In the genomic region with DNA sequence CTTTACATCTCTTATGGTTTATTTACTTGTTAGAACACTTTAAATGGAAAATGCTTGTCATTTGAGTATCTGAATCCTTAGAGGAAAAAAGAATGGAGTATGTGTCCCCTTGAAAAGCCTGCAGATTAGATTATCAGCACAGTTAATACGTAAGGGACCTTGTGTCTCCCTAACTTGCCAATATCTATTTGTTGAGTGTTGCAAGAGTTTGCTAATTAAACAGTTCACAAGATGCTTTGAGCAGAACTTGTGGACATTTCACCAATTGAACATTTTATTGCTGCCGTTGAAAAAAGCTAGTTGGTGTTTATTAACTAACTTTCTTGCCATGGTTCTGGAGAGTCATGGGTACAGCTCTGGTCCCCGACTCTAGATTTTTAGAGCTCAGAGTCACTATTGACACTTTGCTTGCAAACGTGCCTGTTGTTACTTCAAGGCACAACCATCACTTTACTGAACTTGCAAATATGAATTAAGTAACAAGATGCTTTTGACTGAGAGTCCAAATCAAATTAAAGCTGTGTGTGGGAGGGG, we compare ENCODE assay signal across 20 cellular contexts. TPM values are rescaled to one million over a fixed set of nuclear protein-coding genes. Genes with fewer than 3 reads are reported as not detected.
DNase-seq lines count a peak whose midpoint lies in the region; ATAC-seq and TF ChIP-seq lines count a peak whose summit lies in the region.
"Had no signal": no experiment of that assay in that cellular context is flagged by ENCODE, and none has a peak within 500 bp of the region (broad histone marks: within the 10 kb centered on the region; RNA-seq: fewer than 3 reads in every experiment).

No MANE protein-coding gene starts in this region.

- H3K4me1 ChIP-seq in DND-41 (ENCODE audit: insufficient read depth, low read length) = peaks cover 35% of the 10 kb centered on the region
- H3K4me1 ChIP-seq in left lung = peaks cover 8 to 16% of the 10 kb centered on the region in 2 donors
- H3K4me1 ChIP-seq in smooth muscle cell (ENCODE audit: low read depth) = peaks cover 20% of the 10 kb centered on the region
- no peaks in the 10 kb centered on the region for H3K4me1 ChIP-seq in sigmoid colon
- H3K4me1 ChIP-seq: SJCRH30 had no signal

- H3K9ac ChIP-seq in DND-41 (ENCODE audit: low read depth, low read length) (no peak overlapping the region; the same call in 1 of the 2 replicates), smooth muscle cell (ENCODE audit: low read depth) (no peak overlapping the region)

- H3K4me2 ChIP-seq in DND-41 (ENCODE audit: insufficient read depth, low read length) = 0 out of 2 replicates have a peak overlapping the region, but pooled peaks have one; percentile 52
- no peak overlapping the region for H3K4me2 ChIP-seq in smooth muscle cell
- H3K4me2 ChIP-seq: GM23338 had no signal

- ATAC-seq in DND-41 (ENCODE audit: insufficient read depth, low read depth) (no peak), left lung (peak; percentile 59)
- ATAC-seq: Panc1 had no signal

- no peaks in the 10 kb centered on the region for H3K79me2 ChIP-seq in DND-41 (ENCODE audit: insufficient read depth, low read length)
- no peaks in the 10 kb centered on the region for H3K79me2 ChIP-seq in smooth muscle cell (ENCODE audit: low read depth)

- H3F3A ChIP-seq in smooth muscle cell (ENCODE audit: low read depth) = no peaks in the 10 kb centered on the region

- TF ChIP-seq CTCF in DND-41 (IDR thresholded peaks at IDR 0.05; ENCODE audit: borderline replicate concordance, extremely low read depth, low read length, poor library complexity, severe bottlenecking) (no peak), VCaP (conservative IDR thresholded peaks at IDR 0.05) (no peak), left lung (IDR thresholded peaks at IDR 0.05) (no peak), smooth muscle cell (IDR thresholded peaks at IDR 0.05; ENCODE audit: borderline replicate concordance, insufficient read depth, poor library complexity, severe bottlenecking) (no peak), sigmoid colon (IDR thresholded peaks at IDR 0.05) (no peak)

- H3K9me3 ChIP-seq in DND-41 (ENCODE audit: insufficient read depth, low read length, severe bottlenecking) = no peaks in the 10 kb centered on the region
- no peaks in the 10 kb centered on the region for H3K9me3 ChIP-seq in left lung
- H3K9me3 ChIP-seq in smooth muscle cell (replicated peaks; ENCODE audit: low read depth) = no peaks in the 10 kb centered on the region
- H3K9me3 ChIP-seq in sigmoid colon = no peaks in the 10 kb centered on the region
- H3K9me3 ChIP-seq: SJCRH30 had no signal

- no peak for TF ChIP-seq EP300 in sigmoid colon (IDR thresholded peaks at IDR 0.05)

- H3K27ac ChIP-seq in DND-41 (ENCODE audit: low read length) (peak overlapping the region; percentile 75), VCaP (peak overlapping the region; percentile 82), left lung (no peak overlapping the region), smooth muscle cell (ENCODE audit: low read depth) (no peak overlapping the region), sigmoid colon (no peak overlapping the region)
- H3K27ac ChIP-seq: SJCRH30 had no signal

- 75% methylated on average over 4 of the region's 4 CpGs for WGBS in smooth muscle cell (ENCODE audit: low lambda C conversion rate)
- 31 to 78% methylated on average over 4 of the region's 4 CpGs for WGBS in sigmoid colon, 2 donors

- H4K20me1 ChIP-seq in DND-41 (ENCODE audit: insufficient read depth, low read length) (no peaks in the 10 kb centered on the region), smooth muscle cell (ENCODE audit: low read depth) (no peaks in the 10 kb centered on the region)

- no peak overlapping the region for H3K4me3 ChIP-seq in DND-41 (ENCODE audit: low read depth in 1 of 2, low read length in 2 of 2)
- no peak overlapping the region for H3K4me3 ChIP-seq in left lung
- peak overlapping the region; percentile 11 for H3K4me3 ChIP-seq in smooth muscle cell
- no peak overlapping the region for H3K4me3 ChIP-seq in sigmoid colon
- H3K4me3 ChIP-seq: GM23338, SJCRH30 had no signal

- H3K27me3 ChIP-seq in DND-41 (ENCODE audit: insufficient read depth, low read length, poor library complexity) = no peaks in the 10 kb centered on the region
- H3K27me3 ChIP-seq in left lung = no peaks in the 10 kb centered on the region
- peaks cover 47% of the 10 kb centered on the region for H3K27me3 ChIP-seq in smooth muscle cell (ENCODE audit: low read depth)
- no peaks in the 10 kb centered on the region for H3K27me3 ChIP-seq in sigmoid colon
- H3K27me3 ChIP-seq: SJCRH30 had no signal

- TF ChIP-seq POLR2A in sigmoid colon (IDR thresholded peaks at IDR 0.05) = no peak

- H2AFZ ChIP-seq in DND-41 (ENCODE audit: low read depth, low read length) (no peak overlapping the region), smooth muscle cell (ENCODE audit: low read depth) (no peak overlapping the region)
- H2AFZ ChIP-seq: GM23338 had no signal

- no peaks in the 10 kb centered on the region for H3K36me3 ChIP-seq in DND-41 (ENCODE audit: insufficient read depth, low read length)
- no peaks in the 10 kb centered on the region for H3K36me3 ChIP-seq in left lung
- H3K36me3 ChIP-seq in smooth muscle cell (ENCODE audit: low read depth) = no peaks in the 10 kb centered on the region
- no peaks in the 10 kb centered on the region for H3K36me3 ChIP-seq in sigmoid colon
- H3K36me3 ChIP-seq: SJCRH30 had no signal

- intact Hi-C loops in left lung (cut with DNase I) = no loop called here
- intact Hi-C loops in sigmoid colon (cut with DNase I) = no loop called here

- DNase-seq in DND-41 (no peak), left lung (no peak), smooth muscle cell (lab: John Stamatoyannopoulos, UW; ENCODE audit: unreplicated experiment) (no peak), sigmoid colon (no peak), dedifferentiated amniotic fluid mesenchymal stem cell (ENCODE audit: extremely low spot score) (no peak), NCI-H748 (lab: John Stamatoyannopoulos, UW; ENCODE audit: unreplicated experiment) (no peak)
- DNase-seq: CD4-positive, CD25-positive, alpha-beta regulatory T cell; DMS 273 treated with DMSO at 0.1 percent for 48 hours; DMS79 treated with DMSO at 0.1 percent for 48 hours; HCEC 1CT; Karpas-422; NCI-H1694; NCI-H2081; NCI-H2171; NCI-H446 treated with DMSO at 0.1 percent for 48 hours; NCI-H526 treated with DMSO at 0.1 percent for 48 hours; SJCRH30 had no signal

RNA-seq across cellular contexts. Expression of gene PRDM1, which starts 30.6 kb away (rescaled TPM):
- total RNA-seq in left lung = 10 to 100 TPM in 1 of 2 donors, 1 to 10 TPM in 1; 7.9 to 11.1 TPM
- 15.6 and 16.1 TPM in 2 replicates for total RNA-seq in smooth muscle cell
- 13.3 and 15.1 TPM in 2 replicates for polyA plus RNA-seq in smooth muscle cell
- 1 to 10 TPM in 3 of 4 donors, under 1 TPM in 1; 0.55 to 1.6 (median 1.2) TPM for total RNA-seq in sigmoid colon
- polyA plus RNA-seq in sigmoid colon = 10 to 100 TPM in 1 of 3 donors, 1 to 10 TPM in 2; 3.0 to 17.6 (median 7.2) TPM
- total RNA-seq: SJCRH30 had no signal

Comparison
In these comparisons a context has a peak if more than half of its experiments do, and no peak if none do; other contexts are left out.
1. H3K27ac ChIP-seq: peak in DND-41 (single experiment) and VCaP (single experiment); none in left lung (0 of 2), smooth muscle cell (single experiment) and sigmoid colon (0 of 4).